Comparison of ENCODE assay signal across 9 cellular contexts in genomic region chr22:43923191-43923590, GRCh38. TPM values are rescaled to one million over a fixed set of nuclear protein-coding genes. Genes with fewer than 3 reads are reported as not detected.
A peak's percentile ranks its signal among the peaks of the same experiment; 100 is the strongest.
DNase-seq lines count a peak whose midpoint lies in the region; ATAC-seq, FAIRE-seq and TF ChIP-seq lines count a peak whose summit lies in the region.
"Had no signal": no experiment of that assay in that cellular context is flagged by ENCODE, and none has a peak within 500 bp of the region (broad histone marks: within the 10 kb centered on the region; RNA-seq: fewer than 3 reads in every experiment).

No MANE protein-coding gene starts in this region.

- peaks cover 7% of the 10 kb centered on the region for H3K4me1 ChIP-seq in CD8-positive, alpha-beta T cell (ENCODE audit: insufficient read depth, low read length)
- 0 out of 2 replicates have a peak, but pooled peaks cover 10% of the 10 kb centered on the region for H3K4me1 ChIP-seq in HUES48 (ENCODE audit: control insufficient read depth, insufficient read depth, low read length)
- peaks cover 47% of the 10 kb centered on the region for H3K4me1 ChIP-seq in astrocyte (ENCODE audit: insufficient read depth, low read length)
- H3K4me1 ChIP-seq in lower lobe of right lung = peaks cover 6% of the 10 kb centered on the region

- H3K4me1 Mint-ChIP-seq in CD8-positive, alpha-beta T cell (ENCODE audit: low read depth) = peaks cover 5% of the 10 kb centered on the region
- H3K4me1 Mint-ChIP-seq in astrocyte (ENCODE audit: low read depth, unreplicated experiment) = peaks cover 37% of the 10 kb centered on the region

- H3K4me2 ChIP-seq in astrocyte (ENCODE audit: low read length) = peak overlapping the region; percentile 85

- H3K27ac ChIP-seq in CD8-positive, alpha-beta T cell (ENCODE audit: low read depth, low read length) = no peak overlapping the region
- H3K27ac ChIP-seq in HUES48 (ENCODE audit: low read depth, low read length) (peak overlapping the region; percentile 72), astrocyte (ENCODE audit: low read depth, low read length) (peak overlapping the region; percentile 69), lower lobe of right lung (no peak overlapping the region)

- peak overlapping the region; percentile 89 for H2AFZ ChIP-seq in astrocyte (ENCODE audit: low read depth, low read length)

- intact Hi-C loops in CD8-positive, alpha-beta T cell (cut with DNase I, micrococcal nuclease) = loop anchor here (2.0 kb wide), 1 partner anchor 32 kb away; the partner anchor contains the start of gene SAMM50 (in 2 of the 2)
- intact Hi-C loops in lower lobe of right lung (cut with DNase I) = no loop called here

- H3K36me3 ChIP-seq in CD8-positive, alpha-beta T cell (ENCODE audit: insufficient read depth, low read length) = no peaks in the 10 kb centered on the region
- H3K36me3 ChIP-seq in HUES48 (ENCODE audit: control insufficient read depth, insufficient read depth, low read length) (peaks cover 16% of the 10 kb centered on the region), astrocyte (ENCODE audit: insufficient read depth, low read length) (peaks cover 8% of the 10 kb centered on the region), lower lobe of right lung (no peaks in the 10 kb centered on the region)

- no peak for TF ChIP-seq CTCF in CD8-positive, alpha-beta T cell (IDR thresholded peaks at IDR 0.05)
- no peak for TF ChIP-seq CTCF in astrocyte (IDR thresholded peaks at IDR 0.05; ENCODE audit: insufficient read depth, low read depth, low read length)
- no peak for TF ChIP-seq CTCF in lower lobe of right lung (IDR thresholded peaks at IDR 0.05)

- H3K27ac Mint-ChIP-seq in CD8-positive, alpha-beta T cell = no peak overlapping the region
- peak overlapping the region; percentile 86 for H3K27ac Mint-ChIP-seq in astrocyte (ENCODE audit: unreplicated experiment)

- no peaks in the 10 kb centered on the region for H3K36me3 Mint-ChIP-seq in CD8-positive, alpha-beta T cell
- no peaks in the 10 kb centered on the region for H3K36me3 Mint-ChIP-seq in astrocyte (ENCODE audit: low read depth, unreplicated experiment)

- H3K79me2 ChIP-seq in astrocyte (ENCODE audit: insufficient read depth, low read length) = peaks cover 19% of the 10 kb centered on the region

- H3K27me3 Mint-ChIP-seq in CD8-positive, alpha-beta T cell (ENCODE audit: low read depth) = peaks cover 30% of the 10 kb centered on the region
- peaks cover 9% of the 10 kb centered on the region for H3K27me3 Mint-ChIP-seq in astrocyte (ENCODE audit: low read depth, unreplicated experiment)

- H3K4me3 Mint-ChIP-seq in CD8-positive, alpha-beta T cell = peak overlapping the region; percentile 81
- peak overlapping the region; percentile 81 for H3K4me3 Mint-ChIP-seq in astrocyte (ENCODE audit: unreplicated experiment)

- H3K27me3 ChIP-seq in CD8-positive, alpha-beta T cell (ENCODE audit: insufficient read depth, low read length) = no peaks in the 10 kb centered on the region
- H3K27me3 ChIP-seq in HUES48 (ENCODE audit: control insufficient read depth, insufficient read depth, low read length) (no peaks in the 10 kb centered on the region), astrocyte (ENCODE audit: insufficient read depth, low read length) (no peaks in the 10 kb centered on the region), lower lobe of right lung (ENCODE audit: low read depth) (peaks cover 49% of the 10 kb centered on the region)

- H4K20me1 ChIP-seq in astrocyte (ENCODE audit: insufficient read depth, low read length) = peaks cover 32% of the 10 kb centered on the region

- H3K9ac ChIP-seq in HUES48 (ENCODE audit: low read depth, low read length) = no peak overlapping the region
- peak overlapping the region; percentile 64 for H3K9ac ChIP-seq in astrocyte (ENCODE audit: low read length)

- H3K4me3 ChIP-seq in CD8-positive, alpha-beta T cell (ENCODE audit: low read depth, low read length) = peak overlapping the region; percentile 54
- peak overlapping the region; percentile 67 for H3K4me3 ChIP-seq in HUES48 (ENCODE audit: low read depth, low read length)
- H3K4me3 ChIP-seq in astrocyte (ENCODE audit: insufficient read depth, low read depth, low read length) = peak overlapping the region; percentile 7
- H3K4me3 ChIP-seq in lower lobe of right lung = peak overlapping the region; percentile 72

- H3K9me3 ChIP-seq in CD8-positive, alpha-beta T cell (ENCODE audit: low read length) = no peaks in the 10 kb centered on the region
- H3K9me3 ChIP-seq in HUES48 (ENCODE audit: control insufficient read depth, insufficient read depth, low read length) (no peaks in the 10 kb centered on the region), astrocyte (ENCODE audit: insufficient read depth, low read depth, low read length) (no peaks in the 10 kb centered on the region), lower lobe of right lung (no peaks in the 10 kb centered on the region)

- H3K9me3 Mint-ChIP-seq in CD8-positive, alpha-beta T cell = no peaks in the 10 kb centered on the region
- H3K9me3 Mint-ChIP-seq in astrocyte (ENCODE audit: unreplicated experiment) = no peaks in the 10 kb centered on the region

- DNase-seq in CD8-positive, alpha-beta T cell = peak in 1 of 7 experiments; percentile 11
- no peak for DNase-seq in astrocyte (ENCODE audit: low read depth)
- no peak for DNase-seq in lower lobe of right lung
- no peak for DNase-seq in NCI-H1417 treated with DMSO at 0.1 percent for 48 hours (lab: John Stamatoyannopoulos, UW)

- FAIRE-seq in astrocyte (lab: Jason Lieb, UNC) = no peak

- POLR2A ChIA-PET in CD8-positive, alpha-beta T cell (lab: Charles Lee) = interaction anchor here (1.4 kb wide), 1 partner anchor 32 kb away, joined by 3 read pairs; the partner anchor contains the start of gene SAMM50

- CTCF ChIA-PET in CD8-positive, alpha-beta T cell (lab: Charles Lee) = no interaction called here

- ATAC-seq in CD8-positive, alpha-beta T cell = peak; percentile 34
- peak in 1 of 2 donors; percentile 10 for ATAC-seq in lower lobe of right lung
- ATAC-seq in GM18873 (IDR thresholded peaks at IDR 0.05; ENCODE audit: low FRiP score, unreplicated experiment) = no peak
- no peak for ATAC-seq in HG02571 (IDR thresholded peaks at IDR 0.05; ENCODE audit: unreplicated experiment)
- no peak for ATAC-seq in HG02870 (IDR thresholded peaks at IDR 0.05; ENCODE audit: unreplicated experiment)

RNA-seq across cellular contexts. Expression of gene PNPLA3, which starts 0.4 kb away (rescaled TPM):
- total RNA-seq in CD8-positive, alpha-beta T cell = not detected
- total RNA-seq in astrocyte (8.3 and 10.8 TPM in 2 replicates), lower lobe of right lung (6.9 TPM)

RNA-seq across cellular contexts. Expression of gene PNPLA5, which starts 31.4 kb away (rescaled TPM):
- not detected for total RNA-seq in CD8-positive, alpha-beta T cell
- not detected in 2 replicates for total RNA-seq in astrocyte
- total RNA-seq in lower lobe of right lung = not detected
- total RNA-seq: lung microvascular endothelial cell had no signal

RNA-seq across cellular contexts. Expression of gene SAMM50, which starts 32.1 kb away (rescaled TPM):
- 10 to 100 TPM; 20.7 to 24.9 TPM for total RNA-seq in CD8-positive, alpha-beta T cell
- total RNA-seq in astrocyte (63.4 and 65.2 TPM in 2 replicates), lower lobe of right lung (28.5 TPM)

Comparison
In these comparisons a context has a peak if more than half of its experiments do, and no peak if none do; other contexts are left out.
1. H3K27ac ChIP-seq: peak in HUES48 (single experiment) and astrocyte (single experiment); none in CD8-positive, alpha-beta T cell (single experiment) and lower lobe of right lung (single experiment).
2. H3K4me3 ChIP-seq: peak in every context shown above with its lines; median percentile 72 in lower lobe of right lung; 67 in HUES48; 54 in CD8-positive, alpha-beta T cell; 7 in astrocyte.